Comparison of ENCODE assay signal across 12 cellular contexts in the genomic region with DNA sequence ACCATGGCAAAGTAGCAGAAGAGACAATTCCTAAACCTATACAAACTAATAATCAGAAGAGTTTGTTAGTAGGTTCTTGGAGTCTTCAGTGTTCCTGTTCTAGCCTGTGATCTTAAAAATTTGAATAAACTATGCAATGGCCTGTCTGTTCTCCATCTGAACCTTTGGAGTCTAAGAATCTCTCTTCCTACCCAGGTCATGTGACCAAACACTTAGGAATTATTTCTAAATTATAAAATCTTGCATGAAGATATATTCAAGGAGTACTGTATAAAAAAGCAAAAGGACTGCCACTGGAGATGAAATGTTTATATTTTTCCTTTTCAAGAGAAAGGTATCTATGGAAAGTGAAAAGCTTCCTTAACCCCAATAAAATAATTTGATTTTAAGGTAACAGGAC. TPM values are rescaled to one million over a fixed set of nuclear protein-coding genes. Genes with fewer than 3 reads are reported as not detected.
DNase-seq lines count a peak whose midpoint lies in the region; ATAC-seq and TF ChIP-seq lines count a peak whose summit lies in the region.
"Had no signal": no experiment of that assay in that cellular context is flagged by ENCODE, and none has a peak within 500 bp of the region (broad histone marks: within the 10 kb centered on the region; RNA-seq: fewer than 3 reads in every experiment).

No MANE protein-coding gene starts in this region.

- H4K8ac ChIP-seq in IMR-90 (ENCODE audit: low read depth in 2 of 2, low read length in 2 of 2) = no peak overlapping the region

- H3K36me3 Mint-ChIP-seq in Caco-2 (ENCODE audit: insufficient read depth, unreplicated experiment) (peaks cover 66% of the 10 kb centered on the region), natural killer cell (no peaks in the 10 kb centered on the region)
- peaks cover 32% of the 10 kb centered on the region for H3K36me3 Mint-ChIP-seq in activated T-helper 1 cell treated with anti-CD3 and anti-CD28 coated beads, Interleukin-12 subunit alpha, Interleukin-12 subunit beta, Interleukin-2, Interleukin-4 antibody, amounts not matched to agents 30 ng/mL and 10 ng/mL and 1 ng/mL, durations not matched to agents 14 hours and 24 hours and 36 hours (ENCODE audit: low read depth)

- H4K20me1 ChIP-seq in IMR-90 (ENCODE audit: insufficient read depth, low read length) = peaks cover 9% of the 10 kb centered on the region; the same call in 1 of the 2 replicates

- H3K56ac ChIP-seq in IMR-90 (ENCODE audit: extremely low read depth, insufficient read depth, low read length) = no peak overlapping the region

- no peak overlapping the region for H4K91ac ChIP-seq in IMR-90 (ENCODE audit: insufficient read depth, low read depth, low read length)

- ATAC-seq in IMR-90 (ENCODE audit: low read depth) = no peak
- no peak for ATAC-seq in natural killer cell
- no peak for ATAC-seq in gastrocnemius medialis
- ATAC-seq in GM21390 (IDR thresholded peaks at IDR 0.05; ENCODE audit: unreplicated experiment) = no peak

- H3K18ac ChIP-seq in IMR-90 (ENCODE audit: low read depth, low read length) = no peak overlapping the region

- intact Hi-C loops in Caco-2 (cut with micrococcal nuclease; ENCODE audit: unreplicated experiment) = no loop called here
- intact Hi-C loops in IMR-90 (cut with micrococcal nuclease) = no loop called here
- intact Hi-C loops in activated T-helper 1 cell treated with anti-CD3 and anti-CD28 coated beads, Interleukin-12 subunit alpha, Interleukin-12 subunit beta, Interleukin-2, Interleukin-4 antibody, amounts not matched to agents 30 ng/mL and 10 ng/mL and 1 ng/mL, durations not matched to agents 14 hours and 24 hours and 36 hours (cut with micrococcal nuclease) = loop anchor here (1.0 to 2.0 kb wide), 2 partner anchors 8 to 27 kb away; no protein-coding TSS in a partner anchor
- intact Hi-C loops in natural killer cell (cut with micrococcal nuclease) = no loop called here
- intact Hi-C loops in gastrocnemius medialis (cut with DNase I; ENCODE audit: low total_unique reads) = no loop called here

- H3K27me3 ChIP-seq in Caco-2 (replicated peaks; ENCODE audit: control insufficient read depth, insufficient read depth, low read length) (no peaks in the 10 kb centered on the region), IMR-90 (ENCODE audit: control insufficient read depth, insufficient read depth, low read length) (no peaks in the 10 kb centered on the region), gastrocnemius medialis (peaks cover 26 to 43% (median 42%) of the 10 kb centered on the region in 3 donors)
- H3K27me3 ChIP-seq: cardiac muscle cell had no signal

- TF ChIP-seq CTCF in Caco-2 (IDR thresholded peaks at IDR 0.05; ENCODE audit: insufficient read depth in 1 of 2, low read depth in 1 of 2, low read length in 1 of 2, severe bottlenecking in 1 of 2, unreplicated experiment in 1 of 2) (no peak), IMR-90 (conservative IDR thresholded peaks at IDR 0.05; ENCODE audit: low read depth, low read length) (no peak), natural killer cell (IDR thresholded peaks at IDR 0.05) (no peak), gastrocnemius medialis (IDR thresholded peaks at IDR 0.05 in 4 of 5, conservative IDR thresholded peaks at IDR 0.05 in 1 of 5) (no peak)

- H2AK9ac ChIP-seq in IMR-90 (replicated peaks; ENCODE audit: low read depth, low read length, poor library complexity) = no peak overlapping the region

- no peaks in the 10 kb centered on the region for H3K27me3 Mint-ChIP-seq in Caco-2 (ENCODE audit: insufficient read depth, unreplicated experiment)
- H3K27me3 Mint-ChIP-seq in activated T-helper 1 cell treated with anti-CD3 and anti-CD28 coated beads, Interleukin-12 subunit alpha, Interleukin-12 subunit beta, Interleukin-2, Interleukin-4 antibody, amounts not matched to agents 30 ng/mL and 10 ng/mL and 1 ng/mL, durations not matched to agents 14 hours and 24 hours and 36 hours (ENCODE audit: insufficient read depth) = no peaks in the 10 kb centered on the region
- peaks cover 0 to 6% of the 10 kb centered on the region in 2 donors for H3K27me3 Mint-ChIP-seq in natural killer cell (ENCODE audit: low read depth in 2 of 2)

- no peaks in the 10 kb centered on the region for H3K9me3 Mint-ChIP-seq in Caco-2 (ENCODE audit: unreplicated experiment)
- H3K9me3 Mint-ChIP-seq in activated T-helper 1 cell treated with anti-CD3 and anti-CD28 coated beads, Interleukin-12 subunit alpha, Interleukin-12 subunit beta, Interleukin-2, Interleukin-4 antibody, amounts not matched to agents 30 ng/mL and 10 ng/mL and 1 ng/mL, durations not matched to agents 14 hours and 24 hours and 36 hours = no peaks in the 10 kb centered on the region
- no peaks in the 10 kb centered on the region for H3K9me3 Mint-ChIP-seq in natural killer cell

- POLR2A ChIA-PET in Caco-2 (lab: Charles Lee) = no interaction called here
- POLR2A ChIA-PET in IMR-90 (lab: Charles Lee; ENCODE audit: unreplicated experiment) = no interaction called here

- BruUV-seq in Caco-2 (replicated peaks; lab: Mats Ljungman, UMichigan) (no TSS peak), IMR-90 (replicated peaks; lab: Mats Ljungman, UMichigan) (no TSS peak)

- H3K4me3 Mint-ChIP-seq in Caco-2 (ENCODE audit: unreplicated experiment) = peak overlapping the region; percentile 86
- peak overlapping the region; percentile 98 for H3K4me3 Mint-ChIP-seq in activated T-helper 1 cell treated with anti-CD3 and anti-CD28 coated beads, Interleukin-12 subunit alpha, Interleukin-12 subunit beta, Interleukin-2, Interleukin-4 antibody, amounts not matched to agents 30 ng/mL and 10 ng/mL and 1 ng/mL, durations not matched to agents 14 hours and 24 hours and 36 hours
- peak overlapping the region; percentile 42 for H3K4me3 Mint-ChIP-seq in natural killer cell

- peak overlapping the region; percentile 98 for H3K4me2 ChIP-seq in IMR-90 (ENCODE audit: low read depth, low read length)

- H3K4me1 Mint-ChIP-seq in Caco-2 (ENCODE audit: low read depth, unreplicated experiment) = peaks cover 9% of the 10 kb centered on the region
- H3K4me1 Mint-ChIP-seq in activated T-helper 1 cell treated with anti-CD3 and anti-CD28 coated beads, Interleukin-12 subunit alpha, Interleukin-12 subunit beta, Interleukin-2, Interleukin-4 antibody, amounts not matched to agents 30 ng/mL and 10 ng/mL and 1 ng/mL, durations not matched to agents 14 hours and 24 hours and 36 hours (ENCODE audit: low read depth) = peaks cover 70% of the 10 kb centered on the region
- peaks cover 16 to 18% of the 10 kb centered on the region in 2 donors for H3K4me1 Mint-ChIP-seq in natural killer cell

- H2BK15ac ChIP-seq in IMR-90 (ENCODE audit: low read depth, low read length) = no peak overlapping the region

- CTCF ChIA-PET in Caco-2 (lab: Charles Lee) = no interaction called here
- CTCF ChIA-PET in IMR-90 (lab: Yijun Ruan, JAX) = interaction anchor here (1.2 kb wide), 1 partner anchor 8 kb away, joined by 4 read pairs; no protein-coding TSS in a partner anchor

- no peak overlapping the region for H3K9ac ChIP-seq in IMR-90 (ENCODE audit: low read depth, low read length)

- in situ Hi-C loops in IMR-90 (cut with MboI; ENCODE audit: low sequenced_read_pairs) (no loop called here), gastrocnemius medialis (cut with MboI; ENCODE audit: low sequenced_read_pairs in 4 of 4) (no loop called here)

- dilution Hi-C loops in IMR-90 (cut with HindIII; ENCODE audit: low sequenced_read_pairs, unreplicated experiment) = no loop called here

- DNase-seq in Caco-2 (no peak), IMR-90 (no peak), natural killer cell (no peak), D341Med (ENCODE audit: low spot score) (no peak), foreskin melanocyte (no peak), gastrocnemius medialis (no peak)
- no peak for DNase-seq in activated T-helper 1 cell treated with anti-CD3 and anti-CD28 coated beads, Interleukin-12 subunit alpha, Interleukin-12 subunit beta, Interleukin-2, Interleukin-4 antibody, amounts not matched to agents 30 ng/mL and 10 ng/mL and 1 ng/mL, durations not matched to agents 14 hours and 24 hours and 36 hours (ENCODE audit: low spot score)
- DNase-seq: kidney glomerular epithelial cell, SIG-M5, substantia nigra had no signal

- H3K4ac ChIP-seq in IMR-90 (ENCODE audit: low read depth, low read length) = no peak overlapping the region

- H2AFZ ChIP-seq in IMR-90 (replicated peaks; ENCODE audit: low read length, poor library complexity) = no peak overlapping the region

- H3K4me1 ChIP-seq in Caco-2 (peaks cover 26% of the 10 kb centered on the region), IMR-90 (ENCODE audit: control insufficient read depth, insufficient read depth, low read length) (peaks cover 6% of the 10 kb centered on the region; the same call in 1 of the 2 replicates), gastrocnemius medialis (peaks cover 7 to 9% of the 10 kb centered on the region in 2 donors)

- H2AK5ac ChIP-seq in IMR-90 (ENCODE audit: low read depth, low read length) = no peak overlapping the region

- no peak overlapping the region for H2BK120ac ChIP-seq in IMR-90 (ENCODE audit: low read depth, low read length)

- H3K27ac Mint-ChIP-seq in Caco-2 (ENCODE audit: unreplicated experiment) (peak overlapping the region; percentile 77), natural killer cell (no peak overlapping the region)
- peak overlapping the region; percentile 61 for H3K27ac Mint-ChIP-seq in activated T-helper 1 cell treated with anti-CD3 and anti-CD28 coated beads, Interleukin-12 subunit alpha, Interleukin-12 subunit beta, Interleukin-2, Interleukin-4 antibody, amounts not matched to agents 30 ng/mL and 10 ng/mL and 1 ng/mL, durations not matched to agents 14 hours and 24 hours and 36 hours

- TF ChIP-seq RAD21 in IMR-90 (IDR thresholded peaks at IDR 0.05; ENCODE audit: low read length) = no peak

- no peak overlapping the region for H2BK20ac ChIP-seq in IMR-90 (ENCODE audit: low read depth, low read length)

- 0 out of 2 replicates have a peak overlapping the region, but pooled peaks have one; percentile 79 for H3K23ac ChIP-seq in IMR-90 (ENCODE audit: low read depth, low read length)

- no peaks in the 10 kb centered on the region for H3K9me3 ChIP-seq in Caco-2
- H3K9me3 ChIP-seq in IMR-90 (ENCODE audit: control insufficient read depth, insufficient read depth, low read length) = no peaks in the 10 kb centered on the region
- H3K9me3 ChIP-seq in gastrocnemius medialis = no peaks in the 10 kb centered on the region

- H3K9me1 ChIP-seq in IMR-90 (ENCODE audit: insufficient read depth, low read length) = peaks cover 6% of the 10 kb centered on the region; the same call in 1 of the 2 replicates

- TF ChIP-seq POLR2A in IMR-90 (IDR thresholded peaks at IDR 0.05; ENCODE audit: low read depth, low read length) (no peak), gastrocnemius medialis (IDR thresholded peaks at IDR 0.05) (no peak)

- H3K36me3 ChIP-seq in Caco-2 (ENCODE audit: control insufficient read depth, insufficient read depth, low read length) (peaks cover 2% of the 10 kb centered on the region; the same call in 1 of the 2 replicates), IMR-90 (ENCODE audit: control insufficient read depth, insufficient read depth, low read length) (no peaks in the 10 kb centered on the region; the same call in 1 of the 2 replicates), gastrocnemius medialis (no peaks in the 10 kb centered on the region)

- H3K79me1 ChIP-seq in IMR-90 (ENCODE audit: low read depth in 1 of 2, low read length in 2 of 2) = peaks cover 6 to 12% of the 10 kb centered on the region in 2 experiments; a peak in 3 of 4 replicates

- no peak overlapping the region for H4K5ac ChIP-seq in IMR-90 (ENCODE audit: low read depth, low read length)

- H3K4me3 ChIP-seq in Caco-2 (ENCODE audit: low read depth, low read length) (no peak overlapping the region), IMR-90 (ENCODE audit: insufficient read depth, low read depth, low read length) (no peak overlapping the region), gastrocnemius medialis (no peak overlapping the region)

- no peak overlapping the region for H2BK5ac ChIP-seq in IMR-90 (ENCODE audit: low read depth, low read length, poor library complexity, severe bottlenecking)

- no peak overlapping the region for H3K14ac ChIP-seq in IMR-90 (replicated peaks; ENCODE audit: low read depth, low read length)

- H3K27ac ChIP-seq in IMR-90 (ENCODE audit: insufficient read depth, low read length) = no peak overlapping the region
- no peak overlapping the region for H3K27ac ChIP-seq in gastrocnemius medialis
- H3K27ac ChIP-seq: cardiac muscle cell had no signal

RNA-seq across cellular contexts. Expression of a gene that starts 2.4 kb away (rescaled TPM):
- total RNA-seq in Caco-2 (2022) (111 and 128 TPM in 2 replicates), IMR-90 (2012; rRNA removed) (36.4 and 39.2 TPM in 2 replicates), natural killer cell (10 to 100 TPM in 1 of 3 donors, 1 to 10 TPM in 2; 5.3 to 10.0 (median 6.8) TPM), gastrocnemius medialis (1 to 10 TPM in 1 of 4 donors, under 1 TPM in 2, not detected in 1; 0.25 to 1.4 (median 0.65) TPM)
- 13.0 and 13.5 TPM in 2 replicates for polyA plus RNA-seq in IMR-90 (2012; rRNA removed)
- polyA plus RNA-seq in IMR-90 (2012; cell fraction: cytosol; rRNA removed) = 2.6 and 4.3 TPM in 2 replicates
- polyA plus RNA-seq in IMR-90 (2012; cell fraction: nucleus; rRNA removed; ENCODE audit: low replicate concordance) = 3.8 and 11.3 TPM in 2 replicates
- 141 and 159 TPM in 2 replicates for total RNA-seq in activated T-helper 1 cell treated with anti-CD3 and anti-CD28 coated beads, Interleukin-12 subunit alpha, Interleukin-12 subunit beta, Interleukin-2, Interleukin-4 antibody, amounts not matched to agents 30 ng/mL and 10 ng/mL and 1 ng/mL, durations not matched to agents 14 hours and 24 hours and 36 hours

Comparison
In these comparisons a context has a peak if more than half of its experiments do, and no peak if none do; other contexts are left out.
1. H3K27ac Mint-ChIP-seq: peak in Caco-2 (single experiment) and activated T-helper 1 cell treated with anti-CD3 and anti-CD28 coated beads, Interleukin-12 subunit alpha, Interleukin-12 subunit beta, Interleukin-2, Interleukin-4 antibody, amounts not matched to agents 30 ng/mL and 10 ng/mL and 1 ng/mL, durations not matched to agents 14 hours and 24 hours and 36 hours (single experiment); none in natural killer cell (0 of 2).
2. H3K4me3 Mint-ChIP-seq: peak in every context shown above with its lines; median percentile 98 in activated T-helper 1 cell treated with anti-CD3 and anti-CD28 coated beads, Interleukin-12 subunit alpha, Interleukin-12 subunit beta, Interleukin-2, Interleukin-4 antibody, amounts not matched to agents 30 ng/mL and 10 ng/mL and 1 ng/mL, durations not matched to agents 14 hours and 24 hours and 36 hours; 86 in Caco-2; 42 in natural killer cell.